In the genomic region with DNA sequence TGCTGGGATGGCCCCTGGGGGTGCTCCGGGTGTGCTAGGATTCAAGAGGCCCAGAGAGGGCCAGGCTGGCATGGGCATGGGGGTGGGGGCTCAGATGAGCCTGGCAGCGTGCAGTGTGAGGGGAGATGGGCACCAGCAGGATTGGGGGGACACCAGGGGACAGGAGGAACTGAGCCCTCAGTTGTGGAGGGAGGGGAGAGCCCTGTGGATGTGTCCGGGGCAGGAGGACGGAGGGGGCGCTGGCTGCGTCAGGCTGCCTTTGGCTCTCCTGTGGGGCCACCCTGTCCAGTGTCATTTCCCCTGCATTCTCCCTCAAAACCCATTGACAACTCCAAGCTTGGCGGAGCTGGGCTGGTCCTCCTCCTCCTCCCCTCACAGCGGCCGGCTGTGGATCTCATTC, we compare ENCODE assay signal across 18 cellular contexts. TPM values are rescaled to one million over a fixed set of nuclear protein-coding genes. Genes with fewer than 3 reads are reported as not detected.
DNase-seq lines count a peak whose midpoint lies in the region; ATAC-seq and TF ChIP-seq lines count a peak whose summit lies in the region.
"Had no signal": no experiment of that assay in that cellular context is flagged by ENCODE, and none has a peak within 500 bp of the region (broad histone marks: within the 10 kb centered on the region; RNA-seq: fewer than 3 reads in every experiment).

No MANE protein-coding gene starts in this region.

- no peak overlapping the region for H3K18ac ChIP-seq in mesenchymal stem cell (ENCODE audit: low read depth in 1 of 2, low read length in 2 of 2)

- no peak overlapping the region for H3K9ac ChIP-seq in BLaER1
- H3K9ac ChIP-seq in HCT116 (ENCODE audit: low read length), result peak overlapping the region; percentile 26
- H3K9ac ChIP-seq in mesenchymal stem cell (ENCODE audit: low read length), result no peak overlapping the region

- no peaks in the 10 kb centered on the region for H3K79me1 ChIP-seq in mesenchymal stem cell (replicated peaks; ENCODE audit: low read length, poor library complexity, severe bottlenecking)

- peak overlapping the region in 1 of 2 experiments; percentile 13 for H3K4ac ChIP-seq in mesenchymal stem cell (ENCODE audit: low read depth in 1 of 2, low read length in 2 of 2)

- H3K4me1 ChIP-seq in BLaER1 (peaks cover 47% of the 10 kb centered on the region), HCT116 (ENCODE audit: control insufficient read depth in 1 of 2, insufficient read depth in 2 of 2, low read length in 2 of 2) (peaks cover 10 to 77% of the 10 kb centered on the region in 2 experiments), mesenchymal stem cell (ENCODE audit: control insufficient read depth, insufficient read depth, low read depth, low read length) (peaks cover 12% of the 10 kb centered on the region)
- H3K4me1 ChIP-seq: A549, Caco-2 had no signal

- H2AFZ ChIP-seq in HCT116 (ENCODE audit: low read depth, low read length, poor library complexity, severe bottlenecking), result no peak overlapping the region
- H2AFZ ChIP-seq in mesenchymal stem cell (ENCODE audit: low read depth, low read length), result no peak overlapping the region

- H2AK5ac ChIP-seq in mesenchymal stem cell (ENCODE audit: low read length, severe bottlenecking), result peak overlapping the region; percentile 32

- H3K27me3 Mint-ChIP-seq in neural crest cell (ENCODE audit: low read depth), result no peaks in the 10 kb centered on the region
- H3K27me3 Mint-ChIP-seq: CD4-positive, CD25-positive, alpha-beta regulatory T cell had no signal

- 96% methylated on average over 2 of the region's 9 CpGs for WGBS in mesenchymal stem cell

- H3K4me1 Mint-ChIP-seq in neural crest cell, result peaks cover 8% of the 10 kb centered on the region

- H3K4me3 ChIP-seq in BLaER1, result no peak overlapping the region
- H3K4me3 ChIP-seq in HCT116 (replicated peaks in 1 of 2; ENCODE audit: low read depth in 1 of 2, low read length in 2 of 2), result no peak overlapping the region
- no peak overlapping the region for H3K4me3 ChIP-seq in mesenchymal stem cell (ENCODE audit: insufficient read depth in 1 of 2, low read depth in 1 of 2, low read length in 2 of 2)
- H3K4me3 ChIP-seq: A549 had no signal

- H2BK120ac ChIP-seq in mesenchymal stem cell (ENCODE audit: low read depth, low read length), result no peak overlapping the region

- no peaks in the 10 kb centered on the region for H3K9me2 ChIP-seq in HCT116 (ENCODE audit: insufficient read depth)

- H3K27me3 ChIP-seq in BLaER1, result no peaks in the 10 kb centered on the region
- no peaks in the 10 kb centered on the region for H3K27me3 ChIP-seq in HCT116 (ENCODE audit: insufficient read depth, low read length)
- H3K27me3 ChIP-seq in mesenchymal stem cell (ENCODE audit: control insufficient read depth in 1 of 2, insufficient read depth in 1 of 2, low read length in 2 of 2), result no peaks in the 10 kb centered on the region

- RAD21 ChIA-PET in HCT116 (lab: Charles Lee; ENCODE audit: low non-redundant PET in 1 of 2, low total read pairs in 2 of 2, uncharacterized antibody in 2 of 2, unreplicated experiment in 2 of 2), result no interaction called here

- no peaks in the 10 kb centered on the region for H3K79me2 ChIP-seq in HCT116 (ENCODE audit: insufficient read depth, low read length)

- peak overlapping the region in 1 of 2 experiments; percentile 4 for H3K14ac ChIP-seq in mesenchymal stem cell (ENCODE audit: low read length in 2 of 2)

- no peak overlapping the region for H3K4me3 Mint-ChIP-seq in neural crest cell
- H3K4me3 Mint-ChIP-seq: CD4-positive, CD25-positive, alpha-beta regulatory T cell; CD8-positive, alpha-beta T cell had no signal

- H3K9me3 Mint-ChIP-seq in neural crest cell, result no peaks in the 10 kb centered on the region
- H3K9me3 Mint-ChIP-seq: CD4-positive, CD25-positive, alpha-beta regulatory T cell; CD8-positive, alpha-beta T cell had no signal

- no peak overlapping the region for H2BK5ac ChIP-seq in mesenchymal stem cell (ENCODE audit: low read depth, low read length, poor library complexity, severe bottlenecking)

- no peak for ATAC-seq in HCT116
- ATAC-seq: A549; CD8-positive, alpha-beta T cell had no signal

- no peak overlapping the region for H4K8ac ChIP-seq in mesenchymal stem cell (ENCODE audit: low read length)

- intact Hi-C loops in HCT116 (cut with micrococcal nuclease), result loop anchor here (10.0 kb wide), 1 partner anchor 519 kb away; no protein-coding TSS in a partner anchor

- H2BK15ac ChIP-seq in mesenchymal stem cell (ENCODE audit: low read depth, poor library complexity, severe bottlenecking), result no peak overlapping the region

- POLR2A ChIA-PET in HCT116 (lab: Charles Lee), result no interaction called here

- no peak overlapping the region for H3K23ac ChIP-seq in mesenchymal stem cell (ENCODE audit: low read length in 2 of 2)

- CTCF ChIA-PET in HCT116 (lab: Charles Lee), result no interaction called here

- peaks cover 12% of the 10 kb centered on the region for H3K9me3 ChIP-seq in BLaER1
- no peaks in the 10 kb centered on the region for H3K9me3 ChIP-seq in HCT116 (ENCODE audit: control insufficient read depth in 1 of 2, insufficient read depth in 1 of 2, low read depth in 1 of 2, low read length in 2 of 2)
- H3K9me3 ChIP-seq in mesenchymal stem cell (ENCODE audit: control insufficient read depth, low read length), result no peaks in the 10 kb centered on the region
- H3K9me3 ChIP-seq: A549, Caco-2 had no signal

- no peaks in the 10 kb centered on the region for H3K36me3 Mint-ChIP-seq in neural crest cell (ENCODE audit: low read depth)
- H3K36me3 Mint-ChIP-seq: CD4-positive, CD25-positive, alpha-beta regulatory T cell; CD8-positive, alpha-beta T cell had no signal

- TF ChIP-seq CTCF in HCT116 (IDR thresholded peaks at IDR 0.05 in 2 of 3, conservative IDR thresholded peaks at IDR 0.05 in 1 of 3; ENCODE audit: borderline replicate concordance in 1 of 3, insufficient read depth in 1 of 3, low read depth in 2 of 3, low read length in 2 of 3), result no peak
- no peak for TF ChIP-seq CTCF in neural crest cell (conservative IDR thresholded peaks at IDR 0.05)

- peak overlapping the region; percentile 62 for H3K27ac Mint-ChIP-seq in neural crest cell (ENCODE audit: unreplicated experiment)
- H3K27ac Mint-ChIP-seq: CD4-positive, CD25-positive, alpha-beta regulatory T cell; CD8-positive, alpha-beta T cell had no signal

- peak overlapping the region; percentile 70 for H4K91ac ChIP-seq in mesenchymal stem cell (ENCODE audit: low read length)

- TF ChIP-seq POLR2A in HCT116 (IDR thresholded peaks at IDR 0.05; ENCODE audit: borderline replicate concordance, extremely low read depth, insufficient read depth, insufficient read length), result no peak

- no peak overlapping the region for H3K4me2 ChIP-seq in BLaER1
- peak overlapping the region; percentile 49 for H3K4me2 ChIP-seq in HCT116 (ENCODE audit: low read length)
- no peak overlapping the region for H3K4me2 ChIP-seq in mesenchymal stem cell (ENCODE audit: low read length, poor library complexity, severe bottlenecking)
- H3K4me2 ChIP-seq: A549 had no signal

- no peak for TF ChIP-seq RAD21 in HCT116 (IDR thresholded peaks at IDR 0.05; ENCODE audit: low read depth)

- H4K20me1 ChIP-seq in BLaER1 (no peaks in the 10 kb centered on the region), HCT116 (ENCODE audit: insufficient read depth) (no peaks in the 10 kb centered on the region)

- H3K27ac ChIP-seq in BLaER1 (peak overlapping the region; percentile 18; the same call in 1 of the 2 replicates), HCT116 (ENCODE audit: low read depth, low read length) (no peak overlapping the region), mesenchymal stem cell (ENCODE audit: low read length, poor library complexity, severe bottlenecking) (no peak overlapping the region)
- H3K27ac ChIP-seq: 22Rv1, A549, C4-2B had no signal

- no TSS peak for BruUV-seq in HCT116 (replicated peaks; lab: Mats Ljungman, UMichigan)

- DNase-seq in HCT116 (ENCODE audit: low read depth, low spot score) (no peak), mesenchymal stem cell (no peak), neural crest cell (ENCODE audit: low read depth, low spot score) (no peak), NCI-H1092 treated with DMSO at 0.1 percent for 48 hours (lab: John Stamatoyannopoulos, UW) (no peak), NCI-H187 treated with DMSO at 0.1 percent for 48 hours (lab: John Stamatoyannopoulos, UW) (no peak), ecto neural progenitor cell (ENCODE audit: low spot score) (no peak)
- no peak for DNase-seq in activated effector memory CD4-positive, alpha-beta T cell treated with Interleukin-2 at 50 U/mL for 16 hours
- DNase-seq: Caco-2; CD4-positive, CD25-positive, alpha-beta regulatory T cell; CD8-positive, alpha-beta T cell; DMS153; DND-41; GOT3; HCEC 1CT had no signal

- no peaks in the 10 kb centered on the region for H3K36me3 ChIP-seq in BLaER1
- 0 out of 4 replicates have a peak, but pooled peaks cover 0 to 4% of the 10 kb centered on the region in 2 experiments for H3K36me3 ChIP-seq in HCT116 (ENCODE audit: control insufficient read depth in 1 of 2, insufficient read depth in 2 of 2, low read length in 2 of 2)
- no peaks in the 10 kb centered on the region for H3K36me3 ChIP-seq in mesenchymal stem cell (ENCODE audit: control insufficient read depth in 1 of 2, insufficient read depth in 2 of 2, low read depth in 1 of 2, low read length in 2 of 2)

- H2BK12ac ChIP-seq in mesenchymal stem cell (ENCODE audit: low read length in 2 of 2), result peak overlapping the region in 1 of 2 experiments; percentile 78

TF ChIP-seq in HCT116, 20 proteins besides CTCF, POLR2A, EP300 and RAD21 (continues in another document):
- TF ChIP-seq EGR1 (IDR thresholded peaks at IDR 0.05; ENCODE audit: low read depth) (no peak), EZH2phosphoT487 (IDR thresholded peaks at IDR 0.05; ENCODE audit: borderline replicate concordance) (no peak)

RNA-seq across cellular contexts. Expression of gene ANKRD10, which starts 31.3 kb away (rescaled TPM):
- total RNA-seq in HCT116 (2021; ENCODE audit: unreplicated experiment) (173 TPM), neural crest cell (194 and 204 TPM in 2 replicates)
- 96.3 and 102 TPM in 2 replicates for polyA plus RNA-seq in HCT116 (2012)
- 34.0 TPM for polyA plus RNA-seq in mesenchymal stem cell (2013, experiment 1 of 2)
- 33.7 TPM for polyA plus RNA-seq in mesenchymal stem cell (2013, experiment 2 of 2)
